9 cellular contexts compared by ENCODE assay signal in the genomic region with DNA sequence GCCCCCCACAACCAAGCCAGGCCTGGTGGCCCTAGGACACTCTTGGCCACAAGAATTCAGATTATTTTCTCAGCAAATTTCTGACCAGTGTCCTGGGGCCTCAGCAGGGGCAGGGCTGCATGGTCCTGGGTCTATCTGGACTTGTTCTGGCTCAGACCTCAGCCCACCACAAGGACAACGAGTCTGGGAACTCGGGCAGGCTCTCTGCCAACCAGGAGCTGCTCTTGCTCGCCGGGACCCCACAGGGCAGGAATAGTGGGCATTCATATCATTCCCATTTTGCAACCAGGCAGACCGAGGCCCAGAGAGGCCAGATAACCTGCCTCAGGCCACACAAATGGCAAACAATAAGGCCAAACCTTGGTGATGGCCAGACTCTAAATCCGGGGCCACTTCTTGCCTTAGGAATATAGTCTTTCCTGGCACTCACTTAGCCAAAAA.
DNase-seq lines count a peak whose midpoint lies in the region; ATAC-seq and TF ChIP-seq lines count a peak whose summit lies in the region.
"Had no signal": no experiment of that assay in that cellular context is flagged by ENCODE, and none has a peak within 500 bp of the region (broad histone marks: within the 10 kb centered on the region; RNA-seq: fewer than 3 reads in every experiment).

No MANE protein-coding gene starts in this region.

- H3K4me1 ChIP-seq in gastroesophageal sphincter: peaks cover 7 to 93% (median 60%) of the 10 kb centered on the region in 3 donors
- H3K4me1 ChIP-seq in gastrocnemius medialis: peaks cover 79 to 84% of the 10 kb centered on the region in 2 donors

- peak overlapping the region; percentile 93 for H3K27ac Mint-ChIP-seq in activated CD8-positive, alpha-beta T cell treated with anti-CD3 and anti-CD28 coated beads for 36 hours

- TF ChIP-seq CTCF in activated CD8-positive, alpha-beta T cell treated with anti-CD3 and anti-CD28 coated beads for 36 hours (IDR thresholded peaks at IDR 0.05): no peak
- TF ChIP-seq CTCF in gastroesophageal sphincter (IDR thresholded peaks at IDR 0.05): no peak
- TF ChIP-seq CTCF in gastrocnemius medialis (IDR thresholded peaks at IDR 0.05 in 4 of 5, conservative IDR thresholded peaks at IDR 0.05 in 1 of 5): no peak

- H3K27ac ChIP-seq in gastroesophageal sphincter: peak overlapping the region; percentile 95 to 100 (median 98)
- peak overlapping the region; percentile 98 to 99 (median 98) for H3K27ac ChIP-seq in gastrocnemius medialis

- in situ Hi-C loops in gastrocnemius medialis (cut with MboI; ENCODE audit: low sequenced_read_pairs in 4 of 4): no loop called here

- no peak for ATAC-seq in activated CD8-positive, alpha-beta T cell treated with anti-CD3 and anti-CD28 coated beads for 36 hours
- ATAC-seq in gastroesophageal sphincter: no peak
- ATAC-seq in gastrocnemius medialis: no peak
- ATAC-seq: K562 had no signal

- intact Hi-C loops in activated CD8-positive, alpha-beta T cell treated with anti-CD3 and anti-CD28 coated beads for 36 hours (cut with micrococcal nuclease): no loop called here
- intact Hi-C loops in gastrocnemius medialis (cut with DNase I; ENCODE audit: low total_unique reads): no loop called here

- no peaks in the 10 kb centered on the region for H3K36me3 ChIP-seq in gastroesophageal sphincter
- H3K36me3 ChIP-seq in gastrocnemius medialis: no peaks in the 10 kb centered on the region

- peak overlapping the region; percentile 79 to 88 for H3K4me3 ChIP-seq in gastroesophageal sphincter
- peak overlapping the region; percentile 73 to 90 (median 84) for H3K4me3 ChIP-seq in gastrocnemius medialis
- H3K4me3 ChIP-seq: K562 had no signal

- H3K27me3 ChIP-seq in gastroesophageal sphincter (no peaks in the 10 kb centered on the region), gastrocnemius medialis (no peaks in the 10 kb centered on the region)

- no peaks in the 10 kb centered on the region for H3K36me3 Mint-ChIP-seq in activated CD8-positive, alpha-beta T cell treated with anti-CD3 and anti-CD28 coated beads for 36 hours (ENCODE audit: low read depth)

- no peaks in the 10 kb centered on the region for H3K9me3 ChIP-seq in gastroesophageal sphincter
- no peaks in the 10 kb centered on the region for H3K9me3 ChIP-seq in gastrocnemius medialis

- no peaks in the 10 kb centered on the region for H3K9me3 Mint-ChIP-seq in activated CD8-positive, alpha-beta T cell treated with anti-CD3 and anti-CD28 coated beads for 36 hours

- peak overlapping the region; percentile 74 for H3K4me3 Mint-ChIP-seq in activated CD8-positive, alpha-beta T cell treated with anti-CD3 and anti-CD28 coated beads for 36 hours

- H3K4me1 Mint-ChIP-seq in activated CD8-positive, alpha-beta T cell treated with anti-CD3 and anti-CD28 coated beads for 36 hours (ENCODE audit: low read depth): peaks cover 24% of the 10 kb centered on the region

- no peaks in the 10 kb centered on the region for H3K27me3 Mint-ChIP-seq in activated CD8-positive, alpha-beta T cell treated with anti-CD3 and anti-CD28 coated beads for 36 hours

- TF ChIP-seq EP300 in gastroesophageal sphincter (IDR thresholded peaks at IDR 0.05): no peak

- DNase-seq in EL: peak; percentile 43
- DNase-seq in activated CD8-positive, alpha-beta T cell treated with anti-CD3 and anti-CD28 coated beads for 36 hours: no peak
- DNase-seq in gastrocnemius medialis: peak in 1 of 2 donors; percentile 15
- DNase-seq in midbrain (lab: John Stamatoyannopoulos, UW): no peak
- DNase-seq in medulla oblongata (ENCODE audit: extremely low spot score): no peak
- DNase-seq in NCI-H1048 (lab: John Stamatoyannopoulos, UW): no peak
- DNase-seq in mucosa of gallbladder (ENCODE audit: low spot score): no peak

- TF ChIP-seq POLR2A in gastroesophageal sphincter (IDR thresholded peaks at IDR 0.05): no peak
- no peak for TF ChIP-seq POLR2A in gastrocnemius medialis (IDR thresholded peaks at IDR 0.05)

- CTCF ChIA-PET in activated CD8-positive, alpha-beta T cell treated with anti-CD3 and anti-CD28 coated beads for 36 hours (lab: Charles Lee): interaction anchor here (1.2 to 1.9 kb wide), 3 partner anchors 8 to 46 kb away, joined by 3 to 13 read pairs (median 8); no protein-coding TSS in a partner anchor

- POLR2A ChIA-PET in activated CD8-positive, alpha-beta T cell treated with anti-CD3 and anti-CD28 coated beads for 36 hours (lab: Charles Lee): interaction anchor here (0.6 to 4.2 kb wide), 2 partner anchors 10 to 15 kb away, joined by 3 to 31 read pairs; no protein-coding TSS in a partner anchor

- no CpG with 5 or more reads among the region's 6 CpGs for WGBS in gastroesophageal sphincter (ENCODE audit: low coverage in 1 of 2), 2 donors
